ENCODE assay signal across 1 cellular context in the genomic region with DNA sequence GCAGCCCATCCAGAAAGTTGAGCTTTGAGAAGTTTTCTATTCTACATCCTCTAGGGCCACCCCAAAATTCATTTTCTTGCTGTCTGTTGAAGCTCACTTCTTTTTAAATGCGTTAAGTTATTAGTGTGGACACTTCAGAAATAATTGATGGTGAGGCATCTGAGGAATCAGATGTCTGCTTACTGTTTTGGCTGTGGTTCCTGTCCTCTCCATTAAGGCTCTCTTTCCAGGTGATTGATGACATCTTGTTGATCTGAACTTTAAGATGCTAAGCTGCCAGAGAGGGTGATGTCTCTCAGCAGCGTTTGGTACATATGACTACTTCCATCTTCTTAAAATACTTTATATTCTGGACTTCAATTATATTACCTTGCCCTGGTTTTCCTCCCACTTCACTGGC.
TF ChIP-seq lines count a peak whose summit lies in the region.

No MANE protein-coding gene starts in this region.

TF ChIP-seq in A549, 52 proteins besides CTCF, POLR2A, EP300 and RAD21:
- TF ChIP-seq ZC3H11A (IDR thresholded peaks at IDR 0.05) (no peak), HOXB13 (CRISPR knock-in tag; IDR thresholded peaks at IDR 0.05; ENCODE audit: low read depth) (no peak), ATOH8 (CRISPR knock-in tag; IDR thresholded peaks at IDR 0.05; ENCODE audit: low read depth) (no peak), E2F6 (IDR thresholded peaks at IDR 0.05; ENCODE audit: borderline replicate concordance, low read depth) (no peak), FOSB (CRISPR knock-in tag; IDR thresholded peaks at IDR 0.05) (no peak), TFCP2L1 (CRISPR knock-in tag; IDR thresholded peaks at IDR 0.05) (no peak), CBX2 (IDR thresholded peaks at IDR 0.05; ENCODE audit: borderline replicate concordance, low read depth) (no peak), KDM1A (IDR thresholded peaks at IDR 0.05; ENCODE audit: low read depth) (no peak), HOXB5 (CRISPR knock-in tag; IDR thresholded peaks at IDR 0.05) (no peak), GATA3 (IDR thresholded peaks at IDR 0.05; ENCODE audit: borderline replicate concordance) (no peak), NR3C1 (IDR thresholded peaks at IDR 0.05) (no peak), ZSCAN20 (CRISPR knock-in tag; IDR thresholded peaks at IDR 0.05) (no peak), CHD2 (IDR thresholded peaks at IDR 0.05; ENCODE audit: low read length, partially characterized antibody) (no peak)
- TF ChIP-seq, protein P1, sequence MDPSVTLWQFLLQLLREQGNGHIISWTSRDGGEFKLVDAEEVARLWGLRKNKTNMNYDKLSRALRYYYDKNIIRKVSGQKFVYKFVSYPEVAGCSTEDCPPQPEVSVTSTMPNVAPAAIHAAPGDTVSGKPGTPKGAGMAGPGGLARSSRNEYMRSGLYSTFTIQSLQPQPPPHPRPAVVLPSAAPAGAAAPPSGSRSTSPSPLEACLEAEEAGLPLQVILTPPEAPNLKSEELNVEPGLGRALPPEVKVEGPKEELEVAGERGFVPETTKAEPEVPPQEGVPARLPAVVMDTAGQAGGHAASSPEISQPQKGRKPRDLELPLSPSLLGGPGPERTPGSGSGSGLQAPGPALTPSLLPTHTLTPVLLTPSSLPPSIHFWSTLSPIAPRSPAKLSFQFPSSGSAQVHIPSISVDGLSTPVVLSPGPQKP (IDR thresholded peaks at IDR 0.05; ENCODE audit: low read depth, low read length), result no peak
- TF ChIP-seq, protein P2, sequence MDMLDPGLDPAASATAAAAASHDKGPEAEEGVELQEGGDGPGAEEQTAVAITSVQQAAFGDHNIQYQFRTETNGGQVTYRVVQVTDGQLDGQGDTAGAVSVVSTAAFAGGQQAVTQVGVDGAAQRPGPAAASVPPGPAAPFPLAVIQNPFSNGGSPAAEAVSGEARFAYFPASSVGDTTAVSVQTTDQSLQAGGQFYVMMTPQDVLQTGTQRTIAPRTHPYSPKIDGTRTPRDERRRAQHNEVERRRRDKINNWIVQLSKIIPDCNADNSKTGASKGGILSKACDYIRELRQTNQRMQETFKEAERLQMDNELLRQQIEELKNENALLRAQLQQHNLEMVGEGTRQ (IDR thresholded peaks at IDR 0.05), result no peak
